Comparison of ENCODE assay signal across 9 cellular contexts in the genomic region with DNA sequence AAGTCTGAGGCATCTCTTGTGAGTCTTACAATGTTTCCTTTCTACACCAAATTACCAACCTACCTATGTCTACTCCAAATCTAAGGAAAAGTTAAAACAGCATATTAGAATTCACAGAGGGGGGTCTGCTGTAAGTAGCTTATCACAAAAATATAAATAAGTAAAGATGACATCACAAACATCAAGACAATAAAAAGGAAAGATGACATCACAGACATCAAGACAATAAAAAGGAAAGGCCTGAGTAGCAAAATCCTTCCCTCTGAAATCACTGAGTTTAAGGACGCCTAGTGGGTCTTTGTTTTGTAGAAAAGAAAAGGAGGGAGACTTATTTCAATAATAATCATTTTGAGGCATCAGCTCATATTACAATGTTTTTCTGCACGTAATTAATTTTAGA.
"Had no signal": no experiment of that assay in that cellular context is flagged by ENCODE, and none has a peak within 500 bp of the region (broad histone marks: within the 10 kb centered on the region; RNA-seq: fewer than 3 reads in every experiment).

No MANE protein-coding gene starts in this region.

- H3K27ac ChIP-seq: GM23248, HL-60 had no signal

- H3K9ac ChIP-seq: GM23248 had no signal

- DNase-seq: GM23248, H7, HCEC 1CT, HFFc6, IMR-90, Kasumi-1, KG1 had no signal

- ATAC-seq: K562 had no signal

- H3K4me3 Mint-ChIP-seq: HFFc6 had no signal

- FAIRE-seq: K562 had no signal

- H3K27ac Mint-ChIP-seq: HFFc6 had no signal

- H2AFZ ChIP-seq: GM23248 had no signal

- H3K4me3 ChIP-seq: GM23248, K562 had no signal
